1 cellular context compared by ENCODE assay signal in genomic region chr12:93323625-93324165, GRCh38.
TF ChIP-seq lines count a peak whose summit lies in the region.

No MANE protein-coding gene starts in this region.

TF ChIP-seq in GM12878, 131 proteins besides CTCF, POLR2A, EP300 and RAD21 (continued from another document):
- TF ChIP-seq NRF1 (conservative IDR thresholded peaks at IDR 0.05; ENCODE audit: low read depth, low read length) (no peak), MEF2B (IDR thresholded peaks at IDR 0.05; ENCODE audit: partially characterized antibody, poor library complexity, severe bottlenecking) (no peak), MYB (IDR thresholded peaks at IDR 0.05; ENCODE audit: borderline replicate concordance, low read depth, low read length) (no peak), STAT3 (IDR thresholded peaks at IDR 0.05; ENCODE audit: low read depth, low read length) (no peak)
- TF ChIP-seq, protein P1, sequence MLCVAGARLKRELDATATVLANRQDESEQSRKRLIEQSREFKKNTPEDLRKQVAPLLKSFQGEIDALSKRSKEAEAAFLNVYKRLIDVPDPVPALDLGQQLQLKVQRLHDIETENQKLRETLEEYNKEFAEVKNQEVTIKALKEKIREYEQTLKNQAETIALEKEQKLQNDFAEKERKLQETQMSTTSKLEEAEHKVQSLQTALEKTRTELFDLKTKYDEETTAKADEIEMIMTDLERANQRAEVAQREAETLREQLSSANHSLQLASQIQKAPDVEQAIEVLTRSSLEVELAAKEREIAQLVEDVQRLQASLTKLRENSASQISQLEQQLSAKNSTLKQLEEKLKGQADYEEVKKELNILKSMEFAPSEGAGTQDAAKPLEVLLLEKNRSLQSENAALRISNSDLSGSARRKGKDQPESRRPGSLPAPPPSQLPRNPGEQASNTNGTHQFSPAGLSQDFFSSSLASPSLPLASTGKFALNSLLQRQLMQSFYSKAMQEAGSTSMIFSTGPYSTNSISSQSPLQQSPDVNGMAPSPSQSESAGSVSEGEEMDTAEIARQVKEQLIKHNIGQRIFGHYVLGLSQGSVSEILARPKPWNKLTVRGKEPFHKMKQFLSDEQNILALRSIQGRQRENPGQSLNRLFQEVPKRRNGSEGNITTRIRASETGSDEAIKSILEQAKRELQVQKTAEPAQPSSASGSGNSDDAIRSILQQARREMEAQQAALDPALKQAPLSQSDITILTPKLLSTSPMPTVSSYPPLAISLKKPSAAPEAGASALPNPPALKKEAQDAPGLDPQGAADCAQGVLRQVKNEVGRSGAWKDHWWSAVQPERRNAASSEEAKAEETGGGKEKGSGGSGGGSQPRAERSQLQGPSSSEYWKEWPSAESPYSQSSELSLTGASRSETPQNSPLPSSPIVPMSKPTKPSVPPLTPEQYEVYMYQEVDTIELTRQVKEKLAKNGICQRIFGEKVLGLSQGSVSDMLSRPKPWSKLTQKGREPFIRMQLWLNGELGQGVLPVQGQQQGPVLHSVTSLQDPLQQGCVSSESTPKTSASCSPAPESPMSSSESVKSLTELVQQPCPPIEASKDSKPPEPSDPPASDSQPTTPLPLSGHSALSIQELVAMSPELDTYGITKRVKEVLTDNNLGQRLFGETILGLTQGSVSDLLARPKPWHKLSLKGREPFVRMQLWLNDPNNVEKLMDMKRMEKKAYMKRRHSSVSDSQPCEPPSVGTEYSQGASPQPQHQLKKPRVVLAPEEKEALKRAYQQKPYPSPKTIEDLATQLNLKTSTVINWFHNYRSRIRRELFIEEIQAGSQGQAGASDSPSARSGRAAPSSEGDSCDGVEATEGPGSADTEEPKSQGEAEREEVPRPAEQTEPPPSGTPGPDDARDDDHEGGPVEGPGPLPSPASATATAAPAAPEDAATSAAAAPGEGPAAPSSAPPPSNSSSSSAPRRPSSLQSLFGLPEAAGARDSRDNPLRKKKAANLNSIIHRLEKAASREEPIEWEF (IDR thresholded peaks at IDR 0.05; ENCODE audit: insufficient replicate concordance, low read depth, low read length): no peak
- TF ChIP-seq, protein P2, sequence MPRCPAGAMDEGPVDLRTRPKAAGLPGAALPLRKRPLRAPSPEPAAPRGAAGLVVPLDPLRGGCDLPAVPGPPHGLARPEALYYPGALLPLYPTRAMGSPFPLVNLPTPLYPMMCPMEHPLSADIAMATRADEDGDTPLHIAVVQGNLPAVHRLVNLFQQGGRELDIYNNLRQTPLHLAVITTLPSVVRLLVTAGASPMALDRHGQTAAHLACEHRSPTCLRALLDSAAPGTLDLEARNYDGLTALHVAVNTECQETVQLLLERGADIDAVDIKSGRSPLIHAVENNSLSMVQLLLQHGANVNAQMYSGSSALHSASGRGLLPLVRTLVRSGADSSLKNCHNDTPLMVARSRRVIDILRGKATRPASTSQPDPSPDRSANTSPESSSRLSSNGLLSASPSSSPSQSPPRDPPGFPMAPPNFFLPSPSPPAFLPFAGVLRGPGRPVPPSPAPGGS (IDR thresholded peaks at IDR 0.05; ENCODE audit: borderline replicate concordance, insufficient read depth, low read depth, low read length, poor library complexity, severe bottlenecking): no peak
